In the genomic region with DNA sequence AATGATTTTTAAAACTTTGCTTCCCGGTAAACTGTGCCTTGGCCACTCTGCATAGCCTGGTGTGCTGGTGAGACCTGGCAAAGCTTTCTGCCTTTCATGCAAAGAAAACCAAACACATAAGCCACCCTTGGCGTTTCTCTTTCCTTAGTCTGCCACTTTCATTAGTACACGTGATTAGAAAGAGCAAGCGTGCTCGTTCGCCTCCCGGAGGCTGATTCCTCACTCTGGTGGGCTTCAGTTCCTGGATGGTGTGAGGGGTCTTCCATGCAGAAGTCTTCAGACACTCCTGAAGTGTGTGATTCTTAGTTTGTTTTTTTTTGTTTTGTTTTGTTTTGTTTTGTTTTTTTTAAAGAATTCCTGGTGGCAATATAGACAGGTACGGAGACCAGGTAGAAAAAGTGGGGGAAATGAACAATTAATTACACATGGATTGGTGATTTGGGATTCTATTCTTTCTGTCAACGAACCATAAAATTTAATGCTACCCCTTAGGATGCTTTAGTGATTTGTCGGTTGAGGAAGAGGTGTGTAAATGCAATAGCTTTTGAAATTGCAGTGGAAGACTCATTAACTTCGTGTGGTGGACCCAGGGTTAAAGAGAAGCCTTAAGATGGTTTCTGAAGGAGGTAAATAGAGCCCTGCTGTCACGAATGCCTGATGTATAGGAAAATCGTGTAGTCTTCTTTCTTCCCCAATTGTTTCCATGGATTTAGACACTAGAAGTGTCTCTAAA, we compare ENCODE assay signal across 1 cellular context.
TF ChIP-seq lines count a peak whose summit lies in the region.

No MANE protein-coding gene starts in this region.

TF ChIP-seq in HepG2, 621 proteins besides CTCF, POLR2A, EP300 and RAD21 (continued from another document):
- TF ChIP-seq FOXO4 (CRISPR knock-in tag; conservative IDR thresholded peaks at IDR 0.05) (0 out of 2 replicates have a peak, but pooled peaks have one; percentile 39), ZNF331 (CRISPR knock-in tag; IDR thresholded peaks at IDR 0.05) (0 out of 2 replicates have a peak, but pooled peaks have one; percentile 17), DDIT3 (CRISPR knock-in tag; IDR thresholded peaks at IDR 0.05) (no peak), ZFAT (CRISPR knock-in tag; conservative IDR thresholded peaks at IDR 0.05) (no peak)
TF ChIP-seq in HepG2: peak in this region for 3.
